ENCODE assay signal across 22 cellular contexts in genomic region chrX:53330331-53330730, GRCh38.
"Had no signal": no experiment of that assay in that cellular context is flagged by ENCODE, and none has a peak within 500 bp of the region (broad histone marks: within the 10 kb centered on the region; RNA-seq: fewer than 3 reads in every experiment).

No MANE protein-coding gene starts in this region.

- H3K27ac ChIP-seq: heart left ventricle, hepatocyte, neural progenitor cell, sigmoid colon, thoracic aorta, tibial nerve, upper lobe of left lung had no signal

- H3K9me3 Mint-ChIP-seq: naive thymus-derived CD4-positive, alpha-beta T cell; nephron; stimulated activated effector memory CD8-positive, alpha-beta T cell treated with anti-CD3 and anti-CD28 coated beads, Interleukin-12 subunit alpha, Interleukin-12 subunit beta, amount 100 ng/mL, for 72 hours had no signal

- H3K36me3 ChIP-seq: heart left ventricle, neural progenitor cell, sigmoid colon, thoracic aorta, tibial nerve, upper lobe of left lung had no signal

- H3K4me1 Mint-ChIP-seq: naive thymus-derived CD4-positive, alpha-beta T cell; stimulated activated effector memory CD8-positive, alpha-beta T cell treated with anti-CD3 and anti-CD28 coated beads, Interleukin-12 subunit alpha, Interleukin-12 subunit beta, amount 100 ng/mL, for 72 hours had no signal

- H3K4me3 ChIP-seq: heart left ventricle, hepatocyte, lung, neural progenitor cell, sigmoid colon, thoracic aorta, tibial nerve, upper lobe of left lung had no signal

- H3K4me1 ChIP-seq: heart left ventricle, sigmoid colon, tibial nerve, upper lobe of left lung had no signal

- H3K4me3 Mint-ChIP-seq: naive thymus-derived CD4-positive, alpha-beta T cell; nephron; neural progenitor cell; stimulated activated effector memory CD8-positive, alpha-beta T cell treated with anti-CD3 and anti-CD28 coated beads, Interleukin-12 subunit alpha, Interleukin-12 subunit beta, amount 100 ng/mL, for 72 hours had no signal

- H3K9me3 ChIP-seq: heart left ventricle, sigmoid colon, thoracic aorta, tibial nerve, upper lobe of left lung had no signal

- DNase-seq: effector CD4-positive, alpha-beta T cell; heart left ventricle; kidney; mesenchymal stem cell; midbrain; naive thymus-derived CD4-positive, alpha-beta T cell; sigmoid colon; stimulated activated CD4-positive, alpha-beta T cell treated with anti-CD3 and anti-CD28 coated beads, Interleukin-2, amount 100 ng/mL, for 24 hours; stimulated activated CD4-positive, alpha-beta T cell treated with anti-CD3 and anti-CD28 coated beads, Interleukin-4, amount 100 ng/mL, for 24 hours; stimulated activated naive CD4-positive, alpha-beta T cell treated with Interleukin-2 at 50 U/mL for 16 hours; upper lobe of left lung had no signal

- H3K27ac Mint-ChIP-seq: naive thymus-derived CD4-positive, alpha-beta T cell; neural progenitor cell; progenitor cell of endocrine pancreas; stimulated activated effector memory CD8-positive, alpha-beta T cell treated with anti-CD3 and anti-CD28 coated beads, Interleukin-12 subunit alpha, Interleukin-12 subunit beta, amount 100 ng/mL, for 72 hours had no signal

- H3K36me3 Mint-ChIP-seq: naive thymus-derived CD4-positive, alpha-beta T cell; neural progenitor cell; stimulated activated effector memory CD8-positive, alpha-beta T cell treated with anti-CD3 and anti-CD28 coated beads, Interleukin-12 subunit alpha, Interleukin-12 subunit beta, amount 100 ng/mL, for 72 hours had no signal

- H3K27me3 ChIP-seq: hepatocyte, neural progenitor cell, sigmoid colon, upper lobe of left lung had no signal

- FAIRE-seq: colon, frontal cortex, urothelium cell line had no signal

- ATAC-seq: heart left ventricle; naive thymus-derived CD4-positive, alpha-beta T cell; stimulated activated effector memory CD8-positive, alpha-beta T cell treated with anti-CD3 and anti-CD28 coated beads, Interleukin-12 subunit alpha, Interleukin-12 subunit beta, amount 100 ng/mL, for 72 hours had no signal
